Comparison of ENCODE assay signal across 23 cellular contexts in genomic region chr6:4025681-4026080, GRCh38. TPM values are rescaled to one million over a fixed set of nuclear protein-coding genes. Genes with fewer than 3 reads are reported as not detected.
DNase-seq lines count a peak whose midpoint lies in the region; ATAC-seq, FAIRE-seq and TF ChIP-seq lines count a peak whose summit lies in the region.
"Had no signal": no experiment of that assay in that cellular context is flagged by ENCODE, and none has a peak within 500 bp of the region (broad histone marks: within the 10 kb centered on the region; RNA-seq: fewer than 3 reads in every experiment).

No MANE protein-coding gene starts in this region.

- peaks cover 77% of the 10 kb centered on the region for H3K4me1 ChIP-seq in CD4-positive, CD25-positive, alpha-beta regulatory T cell (ENCODE audit: control insufficient read depth, insufficient read depth, low read length, poor library complexity, severe bottlenecking)
- H3K4me1 ChIP-seq in Loucy (ENCODE audit: insufficient read depth, low read length, poor library complexity, severe bottlenecking), result peaks cover 54% of the 10 kb centered on the region
- peaks cover 6% of the 10 kb centered on the region; the same call in 1 of the 2 replicates for H3K4me1 ChIP-seq in GM12878 (ENCODE audit: control insufficient read depth, insufficient read depth, low read length)

- TF ChIP-seq RAD21 in GM12878 (IDR thresholded peaks at IDR 0.05; ENCODE audit: insufficient read depth, low read depth, low read length), result no peak

- no peak for ATAC-seq in activated T-cell treated with anti-CD3 and anti-CD28 coated beads, Interleukin-2, amount 50 U/mL, for 4 hours
- no peak for ATAC-seq in CD4-positive, CD25-positive, alpha-beta regulatory T cell (ENCODE audit: low read depth in 2 of 2)
- ATAC-seq in GM12878 (no peak), HG03469 (IDR thresholded peaks at IDR 0.05; ENCODE audit: unreplicated experiment) (no peak)

- H4K20me1 ChIP-seq in Loucy (ENCODE audit: insufficient read depth, low read length, poor library complexity, severe bottlenecking), result peaks cover 89% of the 10 kb centered on the region
- H4K20me1 ChIP-seq in GM12878 (ENCODE audit: control insufficient read depth, insufficient read depth), result no peaks in the 10 kb centered on the region; the same call in none of the 2 replicates

- no peaks in the 10 kb centered on the region for H3K9me2 ChIP-seq in Loucy (replicated peaks; ENCODE audit: low read depth, low read length)
- H3K9me2 ChIP-seq: SK-N-SH had no signal

- no peak for DNase-seq in activated T-cell treated with anti-CD3 and anti-CD28 coated beads, Interleukin-2, amount 50 U/mL, for 24 hours
- DNase-seq in activated T-cell treated with anti-CD3 and anti-CD28 coated beads, Interleukin-2, amount 50 U/mL, for 4 hours, result no peak
- no peak for DNase-seq in CD4-positive, CD25-positive, alpha-beta regulatory T cell
- no peak for DNase-seq in GM12878 (ENCODE audit: low read depth, low spot score)
- DNase-seq in NCI-H2081 treated with DMSO at 0.1 percent for 48 hours (lab: John Stamatoyannopoulos, UW), result no peak
- no peak for DNase-seq in A172 (ENCODE audit: low spot score)
- DNase-seq: Caco-2, EL, GDM1, GOT3, MG63, NCI-H2029, NCI-H446 treated with DMSO at 0.1 percent for 48 hours, NCI-H526 treated with DMSO at 0.1 percent for 48 hours, SK-N-SH had no signal

- H2AFZ ChIP-seq in Loucy (ENCODE audit: low read length) (no peak overlapping the region), GM12878 (ENCODE audit: control insufficient read depth, low read depth, low read length) (no peak overlapping the region)

- no TSS peak for BruUV-seq in GM12878 (replicated peaks; lab: Mats Ljungman, UMichigan)

- intact Hi-C loops in GM12878 (cut with micrococcal nuclease; ENCODE audit: unreplicated experiment), result loop anchor here (10.0 kb wide), 1 partner anchor 759 kb away; no protein-coding TSS in a partner anchor

- no peaks in the 10 kb centered on the region for H3K9me3 Mint-ChIP-seq in activated T-cell treated with anti-CD3 and anti-CD28 coated beads, Interleukin-2, amount 50 U/mL, for 24 hours
- H3K9me3 Mint-ChIP-seq in activated T-cell treated with anti-CD3 and anti-CD28 coated beads, Interleukin-2, amount 50 U/mL, for 4 hours, result no peaks in the 10 kb centered on the region
- H3K9me3 Mint-ChIP-seq in CD4-positive, CD25-positive, alpha-beta regulatory T cell, result peaks cover 0 to 1% (median 0%) of the 10 kb centered on the region in 7 donors

- in situ Hi-C loops in GM12878 (cut with MboI), result loop anchor here (10.0 kb wide), 1 partner anchor 749 kb away; the partner anchor contains the start of gene CDYL

- peaks cover 98% of the 10 kb centered on the region for H3K79me2 ChIP-seq in Loucy (ENCODE audit: insufficient read depth, low read length)
- peaks cover 94% of the 10 kb centered on the region for H3K79me2 ChIP-seq in GM12878 (ENCODE audit: control insufficient read depth, insufficient read depth, low read length)

- peaks cover 87% of the 10 kb centered on the region for H3K36me3 Mint-ChIP-seq in activated T-cell treated with anti-CD3 and anti-CD28 coated beads, Interleukin-2, amount 50 U/mL, for 24 hours (ENCODE audit: low read depth)
- peaks cover 29% of the 10 kb centered on the region for H3K36me3 Mint-ChIP-seq in activated T-cell treated with anti-CD3 and anti-CD28 coated beads, Interleukin-2, amount 50 U/mL, for 4 hours (ENCODE audit: insufficient read depth)
- H3K36me3 Mint-ChIP-seq in CD4-positive, CD25-positive, alpha-beta regulatory T cell, result peaks cover 22% of the 10 kb centered on the region

- SMC1A ChIA-PET in GM12878 (lab: Charles Lee; ENCODE audit: uncharacterized antibody, unreplicated experiment), result no interaction called here

- CTCF ChIA-PET in GM12878 (lab: Yijun Ruan, JAX), result interaction anchor here (0.8 to 1.0 kb wide), 2 partner anchors 8 to 11 kb away, joined by 3 read pairs; no protein-coding TSS in a partner anchor

- no peak overlapping the region for H3K4me3 Mint-ChIP-seq in activated T-cell treated with anti-CD3 and anti-CD28 coated beads, Interleukin-2, amount 50 U/mL, for 24 hours
- no peak overlapping the region for H3K4me3 Mint-ChIP-seq in activated T-cell treated with anti-CD3 and anti-CD28 coated beads, Interleukin-2, amount 50 U/mL, for 4 hours
- peak overlapping the region in 3 of 4 donors; percentile 15 to 93 (median 61) for H3K4me3 Mint-ChIP-seq in CD4-positive, CD25-positive, alpha-beta regulatory T cell

- no peaks in the 10 kb centered on the region for H3K27me3 Mint-ChIP-seq in activated T-cell treated with anti-CD3 and anti-CD28 coated beads, Interleukin-2, amount 50 U/mL, for 24 hours
- H3K27me3 Mint-ChIP-seq in activated T-cell treated with anti-CD3 and anti-CD28 coated beads, Interleukin-2, amount 50 U/mL, for 4 hours (ENCODE audit: low read depth), result no peaks in the 10 kb centered on the region
- H3K27me3 Mint-ChIP-seq in CD4-positive, CD25-positive, alpha-beta regulatory T cell, result peaks cover 11% of the 10 kb centered on the region

- peak overlapping the region; percentile 28 for H3K27ac Mint-ChIP-seq in activated T-cell treated with anti-CD3 and anti-CD28 coated beads, Interleukin-2, amount 50 U/mL, for 24 hours
- no peak overlapping the region for H3K27ac Mint-ChIP-seq in CD4-positive, CD25-positive, alpha-beta regulatory T cell

- H3K9me3 ChIP-seq in CD4-positive, CD25-positive, alpha-beta regulatory T cell (ENCODE audit: control insufficient read depth in 2 of 2, low read length in 2 of 2), result no peaks in the 10 kb centered on the region
- no peaks in the 10 kb centered on the region for H3K9me3 ChIP-seq in Loucy (ENCODE audit: insufficient read depth, low read depth, low read length)
- peaks cover 1% of the 10 kb centered on the region; the same call in 1 of the 3 replicates for H3K9me3 ChIP-seq in GM12878 (replicated peaks; ENCODE audit: control insufficient read depth, insufficient read depth, low read length)
- H3K9me3 ChIP-seq: Caco-2, HAP-1, MG63, SK-N-SH had no signal

- peak overlapping the region; percentile 93 for H3K9ac ChIP-seq in Loucy (ENCODE audit: low read depth, low read length, poor library complexity, severe bottlenecking)
- no peak overlapping the region for H3K9ac ChIP-seq in GM12878 (ENCODE audit: control insufficient read depth, insufficient read depth, low read length)
- H3K9ac ChIP-seq: SK-N-SH had no signal

- FAIRE-seq in GM12878 (lab: Jason Lieb, UNC), result no peak
- FAIRE-seq: GM12891, RCC 7860 had no signal

- peaks cover 74% of the 10 kb centered on the region for H3K4me1 Mint-ChIP-seq in activated T-cell treated with anti-CD3 and anti-CD28 coated beads, Interleukin-2, amount 50 U/mL, for 24 hours (ENCODE audit: low read depth)
- H3K4me1 Mint-ChIP-seq in activated T-cell treated with anti-CD3 and anti-CD28 coated beads, Interleukin-2, amount 50 U/mL, for 4 hours (ENCODE audit: low read depth), result peaks cover 73% of the 10 kb centered on the region
- H3K4me1 Mint-ChIP-seq in CD4-positive, CD25-positive, alpha-beta regulatory T cell, result peaks cover 38 to 91% (median 71%) of the 10 kb centered on the region in 4 donors

- POLR2A ChIA-PET in GM12878 (lab: Charles Lee), result interaction anchor here (0.7 kb wide), 1 partner anchor 67 kb away, joined by 4 read pairs; no protein-coding TSS in a partner anchor

- peaks cover 10% of the 10 kb centered on the region for H3K36me3 ChIP-seq in CD4-positive, CD25-positive, alpha-beta regulatory T cell (ENCODE audit: control insufficient read depth, insufficient read depth, low read length)
- H3K36me3 ChIP-seq in Loucy (ENCODE audit: insufficient read depth, low read length) (peaks cover under 1% of the 10 kb centered on the region; the same call in 1 of the 2 replicates), GM12878 (ENCODE audit: control insufficient read depth in 2 of 2, insufficient read depth in 2 of 2, low read length in 1 of 2) (peaks cover 0 to 15% of the 10 kb centered on the region in 2 experiments; a peak in 2 of 4 replicates)

- H3F3A ChIP-seq in Loucy (ENCODE audit: low read depth), result peaks cover 3% of the 10 kb centered on the region; the same call in 1 of the 2 replicates

- 100% methylated on average over 1 of the region's 1 CpG for WGBS in GM12878 (ENCODE audit: insufficient coverage, insufficient replicate concordance, low lambda C conversion rate, missing lambda C conversion rate)

- TF ChIP-seq EP300 in GM12878 (IDR thresholded peaks at IDR 0.05; ENCODE audit: borderline replicate concordance in 1 of 2, control insufficient read depth in 1 of 2, low read depth in 2 of 2, low read length in 2 of 2), result no peak

- TF ChIP-seq CTCF in Loucy (conservative IDR thresholded peaks at IDR 0.05; ENCODE audit: low read length), result no peak
- TF ChIP-seq CTCF in GM12878 (IDR thresholded peaks at IDR 0.05 in 2 of 3, conservative IDR thresholded peaks at IDR 0.05 in 1 of 3; ENCODE audit: control insufficient read depth in 2 of 3, extremely low read depth in 1 of 3, insufficient read depth in 1 of 3, low read depth in 3 of 3, low read length in 3 of 3), result no peak

- H3K27me3 ChIP-seq in CD4-positive, CD25-positive, alpha-beta regulatory T cell (ENCODE audit: control insufficient read depth, insufficient read depth, low read length), result no peaks in the 10 kb centered on the region
- no peaks in the 10 kb centered on the region for H3K27me3 ChIP-seq in Loucy (ENCODE audit: insufficient read depth, low read length, poor library complexity, severe bottlenecking)
- H3K27me3 ChIP-seq in GM12878 (replicated peaks in 1 of 2; ENCODE audit: control insufficient read depth in 2 of 2, insufficient read depth in 2 of 2, low read length in 1 of 2), result no peaks in the 10 kb centered on the region
- H3K27me3 ChIP-seq: MG63 had no signal

- RAD21 ChIA-PET in GM12878 (lab: Charles Lee; ENCODE audit: unreplicated experiment), result interaction anchor here (0.6 kb wide), 1 partner anchor 18 kb away, joined by 3 read pairs; no protein-coding TSS in a partner anchor

- peak overlapping the region; percentile 16 for H3K4me3 ChIP-seq in CD4-positive, CD25-positive, alpha-beta regulatory T cell (ENCODE audit: low read depth, low read length)
- peak overlapping the region; percentile 98 for H3K4me3 ChIP-seq in Loucy (ENCODE audit: low read length, poor library complexity, severe bottlenecking)
- H3K4me3 ChIP-seq in GM12878, result no peak overlapping the region
- H3K4me3 ChIP-seq: HAP-1, MG63 had no signal

- H3K4me2 ChIP-seq in Loucy (ENCODE audit: low read depth, low read length, poor library complexity, severe bottlenecking), result peak overlapping the region; percentile 84
- H3K4me2 ChIP-seq in GM12878 (ENCODE audit: control insufficient read depth, insufficient read depth), result peak overlapping the region; percentile 36; the same call in 1 of the 2 replicates
- H3K4me2 ChIP-seq: SK-N-SH had no signal

- H3K27ac ChIP-seq in CD4-positive, CD25-positive, alpha-beta regulatory T cell (ENCODE audit: insufficient read depth, low read length, poor library complexity, severe bottlenecking), result no peak overlapping the region
- no peak overlapping the region for H3K27ac ChIP-seq in GM12878 (ENCODE audit: control insufficient read depth, insufficient read depth)
- H3K27ac ChIP-seq: 22Rv1 had no signal

- TF ChIP-seq POLR2A in GM12878 (IDR thresholded peaks at IDR 0.05; ENCODE audit: low read depth, low read length), result no peak

RNA-seq across cellular contexts. Expression of gene FAM217A, which starts 53.3 kb away (rescaled TPM):
- total RNA-seq in activated T-cell treated with anti-CD3 and anti-CD28 coated beads, Interleukin-2, amount 50 U/mL, for 4 hours, result not detected
- total RNA-seq in CD4-positive, CD25-positive, alpha-beta regulatory T cell, result not detected
- polyA plus RNA-seq in CD4-positive, CD25-positive, alpha-beta regulatory T cell, result under 1 TPM in 2 of 4 donors, not detected in 2; 0.08 to 0.22 TPM
- not detected in 2 replicates for total RNA-seq in GM12878 (2013; cell fraction: nucleolus; rRNA removed)
- total RNA-seq in GM12878 (2014; rRNA removed) (not detected in 2 replicates), GM12878 (2014; rRNA removed; fragmentation: Illumina TruSeq; extraction: Trizol) (not detected in 2 replicates), GM12878 (2021) (not detected in 2 replicates)
- not detected for polyA plus RNA-seq in GM12878 (2011; ENCODE audit: low read depth)
- polyA plus RNA-seq in GM12878 (2011; rRNA removed) (not detected in 2 replicates), GM12878 (2014; fragmentation: Illumina TruSeq; extraction: Trizol) (not detected in 2 replicates), GM12878 (2014; fragmentation: Nextera tagmentation; extraction: Ambion mirVana) (not detected), GM12878 (2014; rRNA removed) (not detected in 2 replicates), GM12878 (2016; fragmentation: Nextera tagmentation; extraction: Ambion mirVana) (under 1 TPM; 0.09 to 0.11 TPM)
- not detected in 2 replicates for polyA plus RNA-seq in GM12878 (2011; cell fraction: cytosol; rRNA removed)
- not detected in 2 replicates for polyA plus RNA-seq in GM12878 (2011; cell fraction: nucleus; rRNA removed)
- 1.4 TPM in 1 of 2 replicates, not detected in the other for polyA plus RNA-seq in GM12878 (2012)
- polyA minus RNA-seq in GM12878 (2011; rRNA and poly(A)+ RNA removed), result not detected in 2 replicates
- polyA minus RNA-seq in GM12878 (2011; cell fraction: cytosol; rRNA and poly(A)+ RNA removed), result not detected in 2 replicates
- not detected in 2 replicates for polyA minus RNA-seq in GM12878 (2011; cell fraction: nucleus; rRNA and poly(A)+ RNA removed)
- not detected in 2 replicates for total RNA-seq in A172 (2014; rRNA removed; shearing (Covaris generic))
- total RNA-seq: Caco-2, LHCN-M2 had no signal
- polyA plus RNA-seq: BJ, SK-N-SH had no signal

Comparison
In these comparisons a context has a peak if more than half of its experiments do, and no peak if none do; other contexts are left out.
1. H3K4me3 Mint-ChIP-seq: peak in CD4-positive, CD25-positive, alpha-beta regulatory T cell (3 of 4); none in activated T-cell treated with anti-CD3 and anti-CD28 coated beads, Interleukin-2, amount 50 U/mL, for 24 hours (single experiment) and activated T-cell treated with anti-CD3 and anti-CD28 coated beads, Interleukin-2, amount 50 U/mL, for 4 hours (single experiment).